ENCODE assay signal across 1 cellular context in the genomic region with DNA sequence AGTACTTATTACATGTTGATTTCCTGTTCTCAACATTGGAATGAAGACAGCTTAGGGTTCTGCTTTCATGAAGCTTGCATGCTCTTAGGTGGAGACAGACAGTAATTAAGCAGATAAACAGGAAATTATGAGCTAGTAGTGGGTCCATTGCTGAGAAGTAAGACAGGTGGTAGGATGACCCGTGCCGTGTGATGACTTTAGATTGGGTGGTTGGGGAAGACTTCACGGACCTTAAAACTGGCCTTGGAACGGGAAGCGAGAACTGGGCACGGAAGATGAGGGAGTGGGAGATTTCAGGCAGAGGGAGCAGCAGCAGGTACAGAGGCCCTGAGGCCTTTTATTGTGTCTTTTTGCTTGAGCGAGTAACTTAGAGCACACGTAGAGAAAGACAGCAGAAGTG.
TF ChIP-seq lines count a peak whose summit lies in the region.

No MANE protein-coding gene starts in this region.

TF ChIP-seq in IMR-90, 13 proteins besides CTCF, POLR2A, EP300 and RAD21:
- TF ChIP-seq MXI1 (IDR thresholded peaks at IDR 0.05; ENCODE audit: borderline replicate concordance, low read depth, low read length) (no peak), CEBPB (IDR thresholded peaks at IDR 0.05; ENCODE audit: low read depth, low read length) (no peak), SMC3 (IDR thresholded peaks at IDR 0.05; ENCODE audit: low read depth, low read length) (no peak), BHLHE40 (IDR thresholded peaks at IDR 0.05; ENCODE audit: low read depth, low read length) (no peak), CHD1 (IDR thresholded peaks at IDR 0.05; ENCODE audit: low read depth, low read length) (no peak), RCOR1 (IDR thresholded peaks at IDR 0.05; ENCODE audit: insufficient replicate concordance, low read length) (no peak), MAZ (IDR thresholded peaks at IDR 0.05; ENCODE audit: borderline replicate concordance, low read depth, low read length) (no peak), MAFK (IDR thresholded peaks at IDR 0.05; ENCODE audit: low read depth, low read length) (no peak), ELK1 (IDR thresholded peaks at IDR 0.05; ENCODE audit: borderline replicate concordance, low read depth, low read length) (no peak), RFX5 (IDR thresholded peaks at IDR 0.05; ENCODE audit: low read depth, low read length) (no peak), NFE2L2 (IDR thresholded peaks at IDR 0.05; ENCODE audit: low read depth, low read length) (no peak), FOS (IDR thresholded peaks at IDR 0.05; ENCODE audit: low read depth, low read length) (no peak)
- TF ChIP-seq, protein P1, sequence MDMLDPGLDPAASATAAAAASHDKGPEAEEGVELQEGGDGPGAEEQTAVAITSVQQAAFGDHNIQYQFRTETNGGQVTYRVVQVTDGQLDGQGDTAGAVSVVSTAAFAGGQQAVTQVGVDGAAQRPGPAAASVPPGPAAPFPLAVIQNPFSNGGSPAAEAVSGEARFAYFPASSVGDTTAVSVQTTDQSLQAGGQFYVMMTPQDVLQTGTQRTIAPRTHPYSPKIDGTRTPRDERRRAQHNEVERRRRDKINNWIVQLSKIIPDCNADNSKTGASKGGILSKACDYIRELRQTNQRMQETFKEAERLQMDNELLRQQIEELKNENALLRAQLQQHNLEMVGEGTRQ (IDR thresholded peaks at IDR 0.05; ENCODE audit: low read depth, low read length), result no peak
